1 cellular context compared by ENCODE assay signal in genomic region chr2:80136338-80136737, GRCh38.
TF ChIP-seq lines count a peak whose summit lies in the region.

No MANE protein-coding gene starts in this region.

TF ChIP-seq in GM23338, 12 proteins besides CTCF, POLR2A, EP300 and RAD21 (continued from another document):
- no peak for TF ChIP-seq REST (IDR thresholded peaks at IDR 0.05; ENCODE audit: unreplicated experiment)
- TF ChIP-seq NANOG (IDR thresholded peaks at IDR 0.05; ENCODE audit: borderline replicate concordance): 0 out of 2 replicates have a peak, but pooled peaks have one; percentile 7
